29 cellular contexts compared by ENCODE assay signal in the genomic region with DNA sequence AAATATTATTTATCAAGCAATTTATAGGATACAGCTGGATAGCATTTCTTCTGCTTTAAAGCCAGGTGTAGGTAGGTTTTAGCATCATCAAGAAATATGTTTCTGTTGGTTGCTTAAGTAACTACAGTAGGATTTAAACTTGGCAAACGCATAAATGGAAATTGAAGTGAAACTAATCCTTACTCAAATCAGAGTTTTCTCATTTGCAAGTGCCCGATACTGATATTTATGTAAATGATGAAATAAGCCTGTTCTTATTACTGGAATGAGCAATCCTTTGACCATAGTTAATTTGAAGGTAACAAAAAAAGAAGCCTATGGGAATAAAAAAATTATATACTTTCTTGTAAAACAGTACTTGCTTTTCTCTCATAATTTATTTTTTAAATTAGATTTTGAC. TPM values are rescaled to one million over a fixed set of nuclear protein-coding genes. Genes with fewer than 3 reads are reported as not detected.
"Had no signal": no experiment of that assay in that cellular context is flagged by ENCODE, and none has a peak within 500 bp of the region (broad histone marks: within the 10 kb centered on the region; RNA-seq: fewer than 3 reads in every experiment).

No MANE protein-coding gene starts in this region.

- H3K4me1 ChIP-seq: SJSA1 had no signal

- H3K27ac Mint-ChIP-seq: activated CD4-positive, alpha-beta memory T cell treated with anti-CD3 and anti-CD28 coated beads for 36 hours; activated CD4-positive, alpha-beta T cell treated with anti-CD3 and anti-CD28 coated beads, Interleukin-2, amount 10 ng/mL, durations not matched to agents 7 days and 5 days; activated naive CD4-positive, alpha-beta T cell treated with anti-CD3 and anti-CD28 coated beads for 36 hours; activated naive CD8-positive, alpha-beta T cell; activated T-helper 17 cell treated with anti-CD3 and anti-CD28 coated beads, Interleukin-2, amount 50 U/mL, for 72 hours had no signal

- H3K9me3 ChIP-seq: MG63, SJSA1 had no signal

- DNase-seq: activated CD4-positive, alpha-beta memory T cell treated with anti-CD3 and anti-CD28 coated beads for 36 hours; activated CD4-positive, alpha-beta T cell treated with anti-CD3 and anti-CD28 coated beads, Interleukin-2, amount 10 ng/mL, durations not matched to agents 7 days and 5 days; activated CD4-positive, CD25-positive, alpha-beta regulatory T cell; activated gamma-delta T cell; activated naive CD4-positive, alpha-beta T cell treated with anti-CD3 and anti-CD28 coated beads for 36 hours; activated T-cell treated with anti-CD3 and anti-CD28 coated beads for 4 hours; activated T-cell treated with anti-CD3 and anti-CD28 coated beads, Interleukin-2, amount 50 U/mL, for 48 hours; caudate nucleus; MG63; MV-4-11; NCI-H1105; NCI-H1436; NCI-H1694 treated with DMSO at 0.1 percent for 48 hours; NCI-H2029 treated with DMSO at 0.1 percent for 48 hours; NCI-H345; NCI-H510A; NCI-H69; NK-92 treated with Interleukin-12 subunit alpha and Interleukin-12 subunit beta, amount 100 ng/mL, for 24 hours; SHP77; T-helper 2 cell; T1000 had no signal

- H3K36me3 Mint-ChIP-seq: activated CD4-positive, alpha-beta memory T cell treated with anti-CD3 and anti-CD28 coated beads for 36 hours; activated naive CD8-positive, alpha-beta T cell had no signal

- H3K9me3 Mint-ChIP-seq: activated CD4-positive, alpha-beta memory T cell treated with anti-CD3 and anti-CD28 coated beads for 36 hours; activated CD4-positive, alpha-beta T cell treated with anti-CD3 and anti-CD28 coated beads, Interleukin-2, amount 10 ng/mL, durations not matched to agents 7 days and 5 days; activated naive CD4-positive, alpha-beta T cell treated with anti-CD3 and anti-CD28 coated beads for 36 hours; activated T-helper 17 cell treated with anti-CD3 and anti-CD28 coated beads, Interleukin-2, amount 50 U/mL, for 72 hours had no signal

- H3K4me3 Mint-ChIP-seq: activated CD4-positive, alpha-beta memory T cell treated with anti-CD3 and anti-CD28 coated beads for 36 hours; activated CD4-positive, alpha-beta T cell treated with anti-CD3 and anti-CD28 coated beads, Interleukin-2, amount 10 ng/mL, durations not matched to agents 7 days and 5 days; activated naive CD4-positive, alpha-beta T cell treated with anti-CD3 and anti-CD28 coated beads for 36 hours; activated naive CD8-positive, alpha-beta T cell; activated T-helper 17 cell treated with anti-CD3 and anti-CD28 coated beads, Interleukin-2, amount 50 U/mL, for 72 hours had no signal

- H3K27ac ChIP-seq: coronary artery, SJSA1, VCaP had no signal

- H3K4me3 ChIP-seq: coronary artery, MG63, SJSA1 had no signal

- H3K27me3 Mint-ChIP-seq: activated CD4-positive, alpha-beta memory T cell treated with anti-CD3 and anti-CD28 coated beads for 36 hours; activated naive CD8-positive, alpha-beta T cell had no signal

- H3K36me3 ChIP-seq: MG63, SJSA1 had no signal

- H3K27me3 ChIP-seq: MG63, SJSA1 had no signal

- H3K4me1 Mint-ChIP-seq: activated CD4-positive, alpha-beta T cell treated with anti-CD3 and anti-CD28 coated beads, Interleukin-2, amount 10 ng/mL, durations not matched to agents 7 days and 5 days; activated T-helper 17 cell treated with anti-CD3 and anti-CD28 coated beads, Interleukin-2, amount 50 U/mL, for 72 hours had no signal

- ATAC-seq: activated T-helper 17 cell treated with anti-CD3 and anti-CD28 coated beads, Interleukin-2, amount 50 U/mL, for 72 hours; SK-N-SH treated with all-trans-retinoic acid at 6 μM for 48 hours had no signal

RNA-seq across cellular contexts. Expression of a gene that starts 25.7 kb away (rescaled TPM):
- total RNA-seq: activated CD4-positive, alpha-beta memory T cell treated with anti-CD3 and anti-CD28 coated beads for 36 hours; activated CD4-positive, alpha-beta T cell treated with anti-CD3 and anti-CD28 coated beads, Interleukin-2, amount 10 ng/mL, durations not matched to agents 7 days and 5 days; activated CD8-positive, alpha-beta memory T cell treated with anti-CD3 and anti-CD28 coated beads for 36 hours; activated naive CD4-positive, alpha-beta T cell treated with anti-CD3 and anti-CD28 coated beads for 36 hours; activated T-helper 17 cell treated with anti-CD3 and anti-CD28 coated beads, Interleukin-2, amount 50 U/mL, for 72 hours; SJSA1 had no signal

RNA-seq across cellular contexts. Expression of a gene that starts 43.1 kb away (rescaled TPM):
- total RNA-seq: activated CD4-positive, alpha-beta memory T cell treated with anti-CD3 and anti-CD28 coated beads for 36 hours; activated CD4-positive, alpha-beta T cell treated with anti-CD3 and anti-CD28 coated beads, Interleukin-2, amount 10 ng/mL, durations not matched to agents 7 days and 5 days; activated CD8-positive, alpha-beta memory T cell treated with anti-CD3 and anti-CD28 coated beads for 36 hours; activated naive CD4-positive, alpha-beta T cell treated with anti-CD3 and anti-CD28 coated beads for 36 hours; activated T-helper 17 cell treated with anti-CD3 and anti-CD28 coated beads, Interleukin-2, amount 50 U/mL, for 72 hours; cerebellum; SJSA1 had no signal
